In the genomic region with DNA sequence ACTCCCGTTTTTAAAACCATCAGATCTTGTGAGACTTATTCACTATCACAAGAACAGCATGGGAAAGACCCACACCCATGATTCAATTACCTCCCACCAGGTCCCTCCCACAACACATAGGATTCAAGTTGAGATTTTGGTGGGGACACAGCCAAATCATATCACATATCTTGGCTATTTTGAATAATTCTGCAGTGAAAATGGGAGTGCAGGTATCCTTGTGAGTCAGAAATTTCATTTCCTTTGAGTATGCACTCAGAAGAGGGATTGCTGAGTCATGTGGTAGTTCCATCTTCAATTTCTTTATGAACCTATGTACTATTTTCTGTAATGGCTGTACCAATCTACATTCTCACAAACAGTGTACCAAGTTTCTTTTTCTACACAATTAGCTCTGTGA, we compare ENCODE assay signal across 1 cellular context.
TF ChIP-seq lines count a peak whose summit lies in the region.

No MANE protein-coding gene starts in this region.

TF ChIP-seq in GM23338, 12 proteins besides CTCF, POLR2A, EP300 and RAD21:
- TF ChIP-seq, protein P1, sequence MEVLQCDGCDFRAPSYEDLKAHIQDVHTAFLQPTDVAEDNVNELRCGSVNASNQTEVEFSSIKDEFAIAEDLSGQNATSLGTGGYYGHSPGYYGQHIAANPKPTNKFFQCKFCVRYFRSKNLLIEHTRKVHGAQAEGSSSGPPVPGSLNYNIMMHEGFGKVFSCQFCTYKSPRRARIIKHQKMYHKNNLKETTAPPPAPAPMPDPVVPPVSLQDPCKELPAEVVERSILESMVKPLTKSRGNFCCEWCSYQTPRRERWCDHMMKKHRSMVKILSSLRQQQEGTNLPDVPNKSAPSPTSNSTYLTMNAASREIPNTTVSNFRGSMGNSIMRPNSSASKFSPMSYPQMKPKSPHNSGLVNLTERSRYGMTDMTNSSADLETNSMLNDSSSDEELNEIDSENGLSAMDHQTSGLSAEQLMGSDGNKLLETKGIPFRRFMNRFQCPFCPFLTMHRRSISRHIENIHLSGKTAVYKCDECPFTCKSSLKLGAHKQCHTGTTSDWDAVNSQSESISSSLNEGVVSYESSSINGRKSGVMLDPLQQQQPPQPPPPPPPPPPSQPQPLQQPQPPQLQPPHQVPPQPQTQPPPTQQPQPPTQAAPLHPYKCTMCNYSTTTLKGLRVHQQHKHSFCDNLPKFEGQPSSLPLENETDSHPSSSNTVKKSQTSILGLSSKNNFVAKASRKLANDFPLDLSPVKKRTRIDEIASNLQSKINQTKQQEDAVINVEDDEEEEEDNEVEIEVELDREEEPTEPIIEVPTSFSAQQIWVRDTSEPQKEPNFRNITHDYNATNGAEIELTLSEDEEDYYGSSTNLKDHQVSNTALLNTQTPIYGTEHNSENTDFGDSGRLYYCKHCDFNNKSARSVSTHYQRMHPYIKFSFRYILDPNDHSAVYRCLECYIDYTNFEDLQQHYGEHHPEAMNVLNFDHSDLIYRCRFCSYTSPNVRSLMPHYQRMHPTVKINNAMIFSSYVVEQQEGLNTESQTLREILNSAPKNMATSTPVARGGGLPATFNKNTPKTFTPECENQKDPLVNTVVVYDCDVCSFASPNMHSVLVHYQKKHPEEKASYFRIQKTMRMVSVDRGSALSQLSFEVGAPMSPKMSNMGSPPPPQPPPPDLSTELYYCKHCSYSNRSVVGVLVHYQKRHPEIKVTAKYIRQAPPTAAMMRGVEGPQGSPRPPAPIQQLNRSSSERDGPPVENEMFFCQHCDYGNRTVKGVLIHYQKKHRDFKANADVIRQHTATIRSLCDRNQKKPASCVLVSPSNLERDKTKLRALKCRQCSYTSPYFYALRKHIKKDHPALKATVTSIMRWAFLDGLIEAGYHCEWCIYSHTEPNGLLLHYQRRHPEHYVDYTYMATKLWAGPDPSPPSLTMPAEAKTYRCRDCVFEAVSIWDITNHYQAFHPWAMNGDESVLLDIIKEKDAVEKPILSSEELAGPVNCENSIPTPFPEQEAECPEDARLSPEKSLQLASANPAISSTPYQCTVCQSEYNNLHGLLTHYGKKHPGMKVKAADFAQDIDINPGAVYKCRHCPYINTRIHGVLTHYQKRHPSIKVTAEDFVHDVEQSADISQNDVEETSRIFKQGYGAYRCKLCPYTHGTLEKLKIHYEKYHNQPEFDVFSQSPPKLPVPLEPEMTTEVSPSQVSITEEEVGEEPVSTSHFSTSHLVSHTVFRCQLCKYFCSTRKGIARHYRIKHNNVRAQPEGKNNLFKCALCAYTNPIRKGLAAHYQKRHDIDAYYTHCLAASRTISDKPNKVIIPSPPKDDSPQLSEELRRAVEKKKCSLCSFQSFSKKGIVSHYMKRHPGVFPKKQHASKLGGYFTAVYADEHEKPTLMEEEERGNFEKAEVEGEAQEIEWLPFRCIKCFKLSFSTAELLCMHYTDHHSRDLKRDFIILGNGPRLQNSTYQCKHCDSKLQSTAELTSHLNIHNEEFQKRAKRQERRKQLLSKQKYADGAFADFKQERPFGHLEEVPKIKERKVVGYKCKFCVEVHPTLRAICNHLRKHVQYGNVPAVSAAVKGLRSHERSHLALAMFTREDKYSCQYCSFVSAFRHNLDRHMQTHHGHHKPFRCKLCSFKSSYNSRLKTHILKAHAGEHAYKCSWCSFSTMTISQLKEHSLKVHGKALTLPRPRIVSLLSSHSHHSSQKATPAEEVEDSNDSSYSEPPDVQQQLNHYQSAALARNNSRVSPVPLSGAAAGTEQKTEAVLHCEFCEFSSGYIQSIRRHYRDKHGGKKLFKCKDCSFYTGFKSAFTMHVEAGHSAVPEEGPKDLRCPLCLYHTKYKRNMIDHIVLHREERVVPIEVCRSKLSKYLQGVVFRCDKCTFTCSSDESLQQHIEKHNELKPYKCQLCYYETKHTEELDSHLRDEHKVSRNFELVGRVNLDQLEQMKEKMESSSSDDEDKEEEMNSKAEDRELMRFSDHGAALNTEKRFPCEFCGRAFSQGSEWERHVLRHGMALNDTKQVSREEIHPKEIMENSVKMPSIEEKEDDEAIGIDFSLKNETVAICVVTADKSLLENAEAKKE (CRISPR knock-in tag; IDR thresholded peaks at IDR 0.05) = no peak
- no peak for TF ChIP-seq ZNF114 (CRISPR knock-in tag; IDR thresholded peaks at IDR 0.05)
- TF ChIP-seq, protein P2, sequence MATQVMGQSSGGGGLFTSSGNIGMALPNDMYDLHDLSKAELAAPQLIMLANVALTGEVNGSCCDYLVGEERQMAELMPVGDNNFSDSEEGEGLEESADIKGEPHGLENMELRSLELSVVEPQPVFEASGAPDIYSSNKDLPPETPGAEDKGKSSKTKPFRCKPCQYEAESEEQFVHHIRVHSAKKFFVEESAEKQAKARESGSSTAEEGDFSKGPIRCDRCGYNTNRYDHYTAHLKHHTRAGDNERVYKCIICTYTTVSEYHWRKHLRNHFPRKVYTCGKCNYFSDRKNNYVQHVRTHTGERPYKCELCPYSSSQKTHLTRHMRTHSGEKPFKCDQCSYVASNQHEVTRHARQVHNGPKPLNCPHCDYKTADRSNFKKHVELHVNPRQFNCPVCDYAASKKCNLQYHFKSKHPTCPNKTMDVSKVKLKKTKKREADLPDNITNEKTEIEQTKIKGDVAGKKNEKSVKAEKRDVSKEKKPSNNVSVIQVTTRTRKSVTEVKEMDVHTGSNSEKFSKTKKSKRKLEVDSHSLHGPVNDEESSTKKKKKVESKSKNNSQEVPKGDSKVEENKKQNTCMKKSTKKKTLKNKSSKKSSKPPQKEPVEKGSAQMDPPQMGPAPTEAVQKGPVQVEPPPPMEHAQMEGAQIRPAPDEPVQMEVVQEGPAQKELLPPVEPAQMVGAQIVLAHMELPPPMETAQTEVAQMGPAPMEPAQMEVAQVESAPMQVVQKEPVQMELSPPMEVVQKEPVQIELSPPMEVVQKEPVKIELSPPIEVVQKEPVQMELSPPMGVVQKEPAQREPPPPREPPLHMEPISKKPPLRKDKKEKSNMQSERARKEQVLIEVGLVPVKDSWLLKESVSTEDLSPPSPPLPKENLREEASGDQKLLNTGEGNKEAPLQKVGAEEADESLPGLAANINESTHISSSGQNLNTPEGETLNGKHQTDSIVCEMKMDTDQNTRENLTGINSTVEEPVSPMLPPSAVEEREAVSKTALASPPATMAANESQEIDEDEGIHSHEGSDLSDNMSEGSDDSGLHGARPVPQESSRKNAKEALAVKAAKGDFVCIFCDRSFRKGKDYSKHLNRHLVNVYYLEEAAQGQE (IDR thresholded peaks at IDR 0.05; ENCODE audit: unreplicated experiment) = no peak
- no peak for TF ChIP-seq CREB1 (CRISPR knock-in tag; IDR thresholded peaks at IDR 0.05; ENCODE audit: low read depth)
- no peak for TF ChIP-seq EZH2 (IDR thresholded peaks at IDR 0.05; ENCODE audit: low read depth, unreplicated experiment)
- TF ChIP-seq ZNF331 (CRISPR knock-in tag; IDR thresholded peaks at IDR 0.05; ENCODE audit: low read depth) = no peak
- TF ChIP-seq, protein P3, sequence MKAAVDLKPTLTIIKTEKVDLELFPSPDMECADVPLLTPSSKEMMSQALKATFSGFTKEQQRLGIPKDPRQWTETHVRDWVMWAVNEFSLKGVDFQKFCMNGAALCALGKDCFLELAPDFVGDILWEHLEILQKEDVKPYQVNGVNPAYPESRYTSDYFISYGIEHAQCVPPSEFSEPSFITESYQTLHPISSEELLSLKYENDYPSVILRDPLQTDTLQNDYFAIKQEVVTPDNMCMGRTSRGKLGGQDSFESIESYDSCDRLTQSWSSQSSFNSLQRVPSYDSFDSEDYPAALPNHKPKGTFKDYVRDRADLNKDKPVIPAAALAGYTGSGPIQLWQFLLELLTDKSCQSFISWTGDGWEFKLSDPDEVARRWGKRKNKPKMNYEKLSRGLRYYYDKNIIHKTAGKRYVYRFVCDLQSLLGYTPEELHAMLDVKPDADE (IDR thresholded peaks at IDR 0.05) = no peak
- no peak for TF ChIP-seq JUNB (IDR thresholded peaks at IDR 0.05; ENCODE audit: unreplicated experiment)
- no peak for TF ChIP-seq POLR2AphosphoS5 (IDR thresholded peaks at IDR 0.05; ENCODE audit: low read depth)
- TF ChIP-seq NANOG (IDR thresholded peaks at IDR 0.05; ENCODE audit: borderline replicate concordance) = no peak
- TF ChIP-seq EZH2phosphoT487 (IDR thresholded peaks at IDR 0.05; ENCODE audit: unreplicated experiment) = no peak
- no peak for TF ChIP-seq STAT1 (IDR thresholded peaks at IDR 0.05; ENCODE audit: unreplicated experiment)
